Comparison of ENCODE assay signal across 9 cellular contexts in genomic region chr22:41603873-41604332, GRCh38. TPM values are rescaled to one million over a fixed set of nuclear protein-coding genes. Genes with fewer than 3 reads are reported as not detected.
DNase-seq lines count a peak whose midpoint lies in the region; ATAC-seq and TF ChIP-seq lines count a peak whose summit lies in the region.
"Had no signal": no experiment of that assay in that cellular context is flagged by ENCODE, and none has a peak within 500 bp of the region (broad histone marks: within the 10 kb centered on the region; RNA-seq: fewer than 3 reads in every experiment).

No MANE protein-coding gene starts in this region.

- no peak overlapping the region for H3K4me3 ChIP-seq in GM06990 (replicated peaks; ENCODE audit: low read depth, low read length)
- H3K4me3 ChIP-seq: prostate gland had no signal

- peak; percentile 64 for ATAC-seq in HG02759 (IDR thresholded peaks at IDR 0.05; ENCODE audit: unreplicated experiment)

- H3K27me3 ChIP-seq in GM06990 (replicated peaks; ENCODE audit: control insufficient read depth, insufficient read depth, low read length), result no peaks in the 10 kb centered on the region

- H3K36me3 ChIP-seq in GM06990 (ENCODE audit: control insufficient read depth, insufficient read depth, low read length), result peaks cover 32% of the 10 kb centered on the region
- H3K36me3 ChIP-seq: prostate gland had no signal

- TF ChIP-seq POLR2A in erythroblast (IDR thresholded peaks at IDR 0.05; ENCODE audit: low read length), result no peak

- DNase-seq in GM06990 (ENCODE audit: extremely low read depth, insufficient read length), result peak; percentile 62
- DNase-seq in T-helper 9 cell, result peak; percentile 48
- peak; percentile 89 to 92 for DNase-seq in erythroblast (lab: John Stamatoyannopoulos, UW)
- DNase-seq in NCI-H2171 (lab: John Stamatoyannopoulos, UW), result no peak
- no peak for DNase-seq in HT-29 (ENCODE audit: low spot score)
- no peak for DNase-seq in NCI-H82 treated with DMSO at 0.1 percent for 48 hours (lab: John Stamatoyannopoulos, UW; ENCODE audit: unreplicated experiment)
- no peak for DNase-seq in AML-193 (lab: John Stamatoyannopoulos, UW)

- no peak for TF ChIP-seq CTCF in GM06990 (IDR thresholded peaks at IDR 0.05; ENCODE audit: insufficient read depth, low read length, poor library complexity, severe bottlenecking)

RNA-seq across cellular contexts. Expression of gene PMM1, which starts 14.3 kb away (rescaled TPM):
- total RNA-seq in HT-29 (2014; rRNA removed; shearing (Covaris generic)), result 19.6 and 22.5 TPM in 2 replicates

RNA-seq across cellular contexts. Expression of gene DESI1, which starts 16.9 kb away (rescaled TPM):
- 19.5 and 20.9 TPM in 2 replicates for total RNA-seq in HT-29 (2014; rRNA removed; shearing (Covaris generic))

RNA-seq across cellular contexts. Expression of gene XRCC6, which starts 17.2 kb away (rescaled TPM):
- total RNA-seq in HT-29 (2014; rRNA removed; shearing (Covaris generic)), result 212 and 262 TPM in 2 replicates

RNA-seq across cellular contexts. Expression of gene CSDC2, which starts 43.1 kb away (rescaled TPM):
- total RNA-seq in HT-29 (2014; rRNA removed; shearing (Covaris generic)), result not detected in 2 replicates

RNA-seq across cellular contexts. Expression of gene POLR3H, which starts 59.6 kb away (rescaled TPM):
- total RNA-seq in HT-29 (2014; rRNA removed; shearing (Covaris generic)), result 27.7 and 32.5 TPM in 2 replicates

Comparison
In these comparisons a context has a peak if more than half of its experiments do, and no peak if none do; other contexts are left out.
1. DNase-seq: peak in GM06990 (single experiment), T-helper 9 cell (single experiment) and erythroblast (2 of 2); none in NCI-H2171 (single experiment), HT-29 (single experiment), NCI-H82 treated with DMSO at 0.1 percent for 48 hours (single experiment) and AML-193 (0 of 2).